ENCODE assay signal across 22 cellular contexts in genomic region chr4:189973646-189974045, GRCh38. TPM values are rescaled to one million over a fixed set of nuclear protein-coding genes. Genes with fewer than 3 reads are reported as not detected.
"Had no signal": no experiment of that assay in that cellular context is flagged by ENCODE, and none has a peak within 500 bp of the region (broad histone marks: within the 10 kb centered on the region; RNA-seq: fewer than 3 reads in every experiment).

No MANE protein-coding gene starts in this region.

- ATAC-seq: Panc1, PC-3 had no signal

- H3K4me3 ChIP-seq: MG63 had no signal

- H3K36me3 ChIP-seq: MG63 had no signal

- H3K9me3 ChIP-seq: MG63, SK-N-SH had no signal

- H3K4me2 ChIP-seq: SK-N-SH had no signal

- H3K27me3 ChIP-seq: MG63 had no signal

- H3K9ac ChIP-seq: SK-N-SH had no signal

- H3K27ac ChIP-seq: RWPE1 had no signal

- DNase-seq: MG63, NCI-H1092 treated with DMSO at 0.1 percent for 48 hours, NCI-H1436, NCI-H187, NCI-H2029, NCI-H2081 treated with DMSO at 0.1 percent for 48 hours, NCI-H2171, NCI-H226, NCI-H446, NCI-H510A, NCI-H524 treated with DMSO at 0.1 percent for 48 hours, NCI-H69, NCI-H774, SHP77, SW 1271 had no signal

RNA-seq across cellular contexts. Expression of gene FRG2, which starts 53.4 kb away (rescaled TPM):
- total RNA-seq: HT-29, LHCN-M2, OCI-LY7 had no signal
- polyA plus RNA-seq: SK-N-SH had no signal
